ENCODE assay signal across 22 cellular contexts in genomic region chr13:48930933-48931332, GRCh38.
"Had no signal": no experiment of that assay in that cellular context is flagged by ENCODE, and none has a peak within 500 bp of the region (broad histone marks: within the 10 kb centered on the region; RNA-seq: fewer than 3 reads in every experiment).

No MANE protein-coding gene starts in this region.

- DNase-seq: activated CD4-positive, alpha-beta memory T cell treated with anti-CD3 and anti-CD28 coated beads, Interleukin-2, amount 10 ng/mL, durations not matched to agents 7 days and 5 days; activated CD4-positive, alpha-beta T cell treated with anti-CD3 and anti-CD28 coated beads for 36 hours; activated CD4-positive, alpha-beta T cell treated with anti-CD3 and anti-CD28 coated beads, Interleukin-2, amount 10 ng/mL, durations not matched to agents 24 days and 14 days; activated CD4-positive, alpha-beta T cell treated with anti-CD3 and anti-CD28 coated beads, Interleukin-2, amount 50 U/mL, for 4 hours; activated CD4-positive, CD25-positive, alpha-beta regulatory T cell; activated CD4-positive, CD25-positive, alpha-beta regulatory T cell treated with anti-CD3 and anti-CD28 coated beads, Interleukin-2, amount 50 U/mL, for 72 hours; activated CD8-positive, alpha-beta memory T cell treated with anti-CD3 and anti-CD28 coated beads, Interleukin-2, amount 50 U/mL, for 48 hours; activated gamma-delta T cell treated with Interleukin-2 at 50 U/mL for 16 hours; activated naive CD4-positive, alpha-beta T cell treated with anti-CD3 and anti-CD28 coated beads, Interleukin-2, amount 50 U/mL, for 16 hours; activated naive CD4-positive, alpha-beta T cell treated with Interleukin-2 at 50 U/mL for 16 hours; activated T-cell treated with anti-CD3 and anti-CD28 coated beads for 4 hours; activated T-cell treated with anti-CD3 and anti-CD28 coated beads, Interleukin-2, amount 50 U/mL, for 24 hours; activated T-cell treated with anti-CD3 and anti-CD28 coated beads, Interleukin-2, amount 50 U/mL, for 72 hours; amniotic stem cell; anterior cingulate cortex; brain microvascular endothelial cell; dorsolateral prefrontal cortex; effector memory CD8-positive, alpha-beta T cell; erythroblast; foreskin fibroblast; head of caudate nucleus; hypothalamus had no signal
